Comparison of ENCODE assay signal across 8 cellular contexts in the genomic region with DNA sequence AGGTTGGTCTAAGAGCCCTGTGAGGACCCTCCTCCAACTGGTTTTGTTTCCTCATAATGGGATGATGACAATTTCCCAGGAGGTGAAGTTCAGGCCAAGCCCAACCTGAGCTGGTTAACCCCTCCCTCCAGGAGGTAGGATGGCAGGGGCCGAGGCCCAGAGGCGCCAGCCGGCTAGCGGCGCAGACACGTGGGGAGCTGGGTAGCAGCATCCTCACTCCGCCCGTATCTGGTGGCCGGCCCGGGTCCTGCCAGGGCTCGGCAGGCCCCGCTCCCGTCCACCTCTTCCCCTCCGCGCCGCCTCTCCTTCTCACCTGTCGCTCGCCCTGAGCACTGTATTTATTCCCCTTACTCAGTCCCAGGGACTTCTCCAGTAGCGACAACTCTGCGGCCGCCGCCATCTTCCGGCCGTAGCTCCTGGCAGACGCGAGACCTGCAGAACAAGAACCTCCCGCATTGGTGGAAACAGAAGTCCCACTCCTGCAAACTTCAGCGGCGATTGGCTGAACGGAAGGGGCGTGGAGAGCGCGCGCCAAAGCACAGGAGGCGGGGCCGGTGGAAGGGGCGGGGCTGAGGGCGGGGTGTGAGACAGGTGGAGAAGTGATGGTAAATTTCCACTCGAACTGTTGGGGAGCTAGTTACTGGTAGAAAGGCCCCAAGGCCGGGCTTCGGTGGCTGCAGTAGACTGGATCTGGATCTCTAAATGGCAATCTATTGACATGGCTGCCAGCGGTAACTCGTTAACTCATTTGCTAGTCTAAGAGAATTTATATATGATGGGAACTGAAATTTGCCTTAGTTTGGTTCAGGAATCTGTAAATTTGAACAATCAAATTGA. TPM values are rescaled to one million over a fixed set of nuclear protein-coding genes. Genes with fewer than 3 reads are reported as not detected.
DNase-seq lines count a peak whose midpoint lies in the region; ATAC-seq and TF ChIP-seq lines count a peak whose summit lies in the region.

Gene EEF1E1 (minus strand): TSS at position 427 of the 837 bp plus-strand sequence. CDS start 27 bp downstream, at position 400.

- peak within 1 kb of the TSS; percentile 74 to 99 (median 93) for H3K4me3 ChIP-seq in dorsolateral prefrontal cortex
- H3K4me3 ChIP-seq in right lobe of liver: peak within 1 kb of the TSS; percentile 88 to 96 (median 90)

- no peaks in the 10 kb centered on the region for H3K9me3 ChIP-seq in CD4-positive, alpha-beta T cell (ENCODE audit: control insufficient read depth, low read length)
- H3K9me3 ChIP-seq in right lobe of liver: no peaks in the 10 kb centered on the region

- peak; percentile 97 for ATAC-seq in CD4-positive, alpha-beta T cell (ENCODE audit: poor library complexity)
- ATAC-seq in GM19452 (IDR thresholded peaks at IDR 0.05; ENCODE audit: unreplicated experiment) (peak; percentile 100), HG03575 (IDR thresholded peaks at IDR 0.05; ENCODE audit: extremely low read depth, insufficient number of reproducible peaks, low FRiP score, unreplicated experiment) (peak; percentile 99), right lobe of liver (peak; percentile 99 to 100 (median 99))

- intact Hi-C loops in CD4-positive, alpha-beta T cell (cut with DNase I, micrococcal nuclease): loop anchor here (1.0 to 10.0 kb wide), 4 partner anchors 38 to 788 kb away; partner anchors contain the start of genes BLOC1S5 (in 1 of the 2), SLC35B3 (in 1 of the 2), SSR1 (in 1 of the 2) and TXNDC5 (in 1 of the 2)
- intact Hi-C loops in dorsolateral prefrontal cortex (cut with DNase I) (loop anchor here in 1 of 2 donors (2.0 kb wide), 1 partner anchor 38 kb away; the partner anchor contains the start of gene BLOC1S5), right lobe of liver (cut with DNase I) (no loop called here)

- TF ChIP-seq POLR2A in right lobe of liver (IDR thresholded peaks at IDR 0.05): peak; percentile 52

- peak; percentile 93 to 99 (median 96) for DNase-seq in CD4-positive, alpha-beta T cell
- DNase-seq in NCI-H82 (lab: John Stamatoyannopoulos, UW): peak; percentile 97
- peak; percentile 98 to 100 for DNase-seq in activated CD4-positive, alpha-beta T cell treated with anti-CD3 and anti-CD28 coated beads, Interleukin-2, amount 50 U/mL, for 48 hours
- peak; percentile 88 to 97 (median 96) for DNase-seq in dorsolateral prefrontal cortex
- DNase-seq in right lobe of liver: peak; percentile 95 to 97 (median 97)
- DNase-seq in stimulated activated CD4-positive, alpha-beta T cell treated with anti-CD3 and anti-CD28 coated beads, Interleukin-4, amount 100 ng/mL, for 24 hours: peak; percentile 98

- H3K27me3 ChIP-seq in CD4-positive, alpha-beta T cell (ENCODE audit: control insufficient read depth, insufficient read depth, low read length): no peaks in the 10 kb centered on the region
- H3K27me3 ChIP-seq in dorsolateral prefrontal cortex (peaks cover 0 to 9% (median 0%) of the 10 kb centered on the region in 45 donors), right lobe of liver (no peaks in the 10 kb centered on the region)

- peaks cover 14% of the 10 kb centered on the region for H3K36me3 Mint-ChIP-seq in CD4-positive, alpha-beta T cell (ENCODE audit: low read depth)

- no peak for TF ChIP-seq CTCF in CD4-positive, alpha-beta T cell (IDR thresholded peaks at IDR 0.05)
- TF ChIP-seq CTCF in dorsolateral prefrontal cortex (IDR thresholded peaks at IDR 0.05 in 54 of 56, conservative IDR thresholded peaks at IDR 0.05 in 2 of 56; ENCODE audit: low read depth in 1 of 56, partially characterized antibody in 56 of 56) (peak in 21 of 56 donors; percentile 5 to 48 (median 23)), right lobe of liver (IDR thresholded peaks at IDR 0.05) (no peak)

- 1% methylated on average over 33 of the region's 43 CpGs for WGBS in right lobe of liver (ENCODE audit: insufficient coverage, low coverage, low lambda C conversion rate, missing lambda C conversion rate)

- H3K4me1 ChIP-seq in right lobe of liver: peaks cover 0 to 8% (median 0%) of the 10 kb centered on the region in 4 donors

- POLR2A ChIA-PET in CD4-positive, alpha-beta T cell (lab: Charles Lee): interaction anchor here (0.6 to 2.2 kb wide), 11 partner anchors 17 to 1425 kb away, joined by 3 to 68 read pairs (median 4); partner anchors contain the start of genes BLOC1S5, CAGE1, RIOK1 and SLC35B3

- H3K27ac Mint-ChIP-seq in CD4-positive, alpha-beta T cell: peak within 1 kb of the TSS; percentile 81

- CTCF ChIA-PET in CD4-positive, alpha-beta T cell (lab: Charles Lee): interaction anchor here (0.7 kb wide), 1 partner anchor 141 kb away, joined by 3 read pairs; no protein-coding TSS in a partner anchor

- peaks cover 0 to under 1% (median 0%) of the 10 kb centered on the region in 4 donors for H3K36me3 ChIP-seq in right lobe of liver

- H3K27me3 Mint-ChIP-seq in CD4-positive, alpha-beta T cell: peaks cover 25% of the 10 kb centered on the region

- H3K27ac ChIP-seq in CD4-positive, alpha-beta T cell (ENCODE audit: low read depth, low read length): peak within 1 kb of the TSS; percentile 73
- H3K27ac ChIP-seq in dorsolateral prefrontal cortex: peak within 1 kb of the TSS in 35 of 59 donors; percentile 14 to 89 (median 61)
- peak within 1 kb of the TSS in 2 of 3 donors; percentile 20 to 30 for H3K27ac ChIP-seq in right lobe of liver

- H3K4me3 Mint-ChIP-seq in CD4-positive, alpha-beta T cell: peak within 1 kb of the TSS; percentile 96

- H3K4me1 Mint-ChIP-seq in CD4-positive, alpha-beta T cell (ENCODE audit: low read depth): peaks cover 31% of the 10 kb centered on the region

- no peaks in the 10 kb centered on the region for H3K9me3 Mint-ChIP-seq in CD4-positive, alpha-beta T cell

RNA-seq across cellular contexts. Expression of gene EEF1E1, which starts in this region (rescaled TPM):
- 10 to 100 TPM; 11.2 to 14.7 TPM for total RNA-seq in CD4-positive, alpha-beta T cell
- total RNA-seq in dorsolateral prefrontal cortex: 10 to 100 TPM; 10.6 to 36.7 (median 24.2) TPM
- 10 to 100 TPM in 3 of 6 experiments, 1 to 10 TPM in 3; 4.6 to 33.9 (median 10.1) TPM for total RNA-seq in right lobe of liver

Comparison
In these comparisons a context has a peak if more than half of its experiments do, and no peak if none do; other contexts are left out.
1. Peak in every context shown above with its lines: DNase-seq, ATAC-seq, H3K4me3 ChIP-seq and H3K27ac ChIP-seq.
2. intact Hi-C loops: an anchor here in CD4-positive, alpha-beta T cell (1.0 to 10.0 kb wide); none called in right lobe of liver.